Comparison of ENCODE assay signal across 22 cellular contexts in the genomic region with DNA sequence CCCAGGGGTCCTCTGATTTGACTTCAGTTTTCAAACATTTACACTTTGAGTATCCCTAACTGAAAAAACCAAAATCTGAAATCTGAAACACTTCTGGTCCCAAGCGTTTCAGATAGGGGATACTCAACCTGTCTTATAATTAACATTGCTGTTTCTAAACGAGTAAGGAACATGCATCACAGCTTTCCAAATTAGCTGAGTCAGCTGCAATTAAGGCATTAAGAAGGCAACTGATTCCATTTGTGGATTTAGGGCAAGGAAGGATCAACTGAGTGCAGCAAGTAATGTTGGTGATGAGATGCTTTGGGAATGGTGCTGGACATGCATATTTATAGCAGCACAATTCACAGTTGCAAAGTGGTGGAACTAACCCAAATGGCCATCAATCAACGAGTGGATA.
A peak's percentile ranks its signal among the peaks of the same experiment; 100 is the strongest.
DNase-seq lines count a peak whose midpoint lies in the region; ATAC-seq, FAIRE-seq and TF ChIP-seq lines count a peak whose summit lies in the region.
"Had no signal": no experiment of that assay in that cellular context is flagged by ENCODE, and none has a peak within 500 bp of the region (broad histone marks: within the 10 kb centered on the region; RNA-seq: fewer than 3 reads in every experiment).

No MANE protein-coding gene starts in this region.

- H3K79me1 ChIP-seq in IMR-90 (ENCODE audit: low read depth in 1 of 2, low read length in 2 of 2), result no peaks in the 10 kb centered on the region

- no peak overlapping the region for H3K18ac ChIP-seq in IMR-90 (ENCODE audit: low read depth, low read length)

- H3K4me3 ChIP-seq in A549, result no peak overlapping the region
- H3K4me3 ChIP-seq in IMR-90 (ENCODE audit: insufficient read depth, low read depth, low read length), result no peak overlapping the region
- H3K4me3 ChIP-seq in esophagus muscularis mucosa, result no peak overlapping the region
- H3K4me3 ChIP-seq: BLaER1 had no signal

- no peak overlapping the region for H3K27ac ChIP-seq in A549
- H3K27ac ChIP-seq in IMR-90 (ENCODE audit: insufficient read depth, low read length), result no peak overlapping the region
- peak overlapping the region; percentile 84 for H3K27ac ChIP-seq in caudate nucleus (ENCODE audit: low read depth, low read length)
- H3K27ac ChIP-seq in esophagus muscularis mucosa (replicated peaks in 1 of 4), result no peak overlapping the region
- H3K27ac ChIP-seq: BLaER1, C4-2B had no signal

- H3K23ac ChIP-seq in IMR-90 (ENCODE audit: low read depth, low read length), result no peak overlapping the region

- no peak overlapping the region for H4K5ac ChIP-seq in IMR-90 (ENCODE audit: low read depth, low read length)

- no peak overlapping the region for H2BK15ac ChIP-seq in IMR-90 (ENCODE audit: low read depth, low read length)

- H3K4me2 ChIP-seq in A549 (no peak overlapping the region), IMR-90 (ENCODE audit: low read depth, low read length) (no peak overlapping the region)
- H3K4me2 ChIP-seq: BLaER1 had no signal

- in situ Hi-C loops in IMR-90 (cut with MboI; ENCODE audit: low sequenced_read_pairs), result no loop called here

- POLR2A ChIA-PET in A549 (lab: Yijun Ruan, JAX), result no interaction called here
- POLR2A ChIA-PET in IMR-90 (lab: Charles Lee; ENCODE audit: unreplicated experiment), result no interaction called here

- ATAC-seq in A549 (no peak), IMR-90 (ENCODE audit: low read depth) (no peak)
- ATAC-seq: CD8-positive, alpha-beta T cell had no signal

- no peak overlapping the region for H2BK5ac ChIP-seq in IMR-90 (ENCODE audit: low read depth, low read length, poor library complexity, severe bottlenecking)

- no peak overlapping the region for H2BK20ac ChIP-seq in IMR-90 (ENCODE audit: low read depth, low read length)

- H4K20me1 ChIP-seq in IMR-90 (ENCODE audit: insufficient read depth, low read length), result no peaks in the 10 kb centered on the region
- H4K20me1 ChIP-seq: BLaER1 had no signal

- H2AK5ac ChIP-seq in IMR-90 (ENCODE audit: low read depth, low read length), result no peak overlapping the region

- H3K9me1 ChIP-seq in IMR-90 (ENCODE audit: insufficient read depth, low read length), result no peaks in the 10 kb centered on the region

- no peak overlapping the region for H3K14ac ChIP-seq in IMR-90 (replicated peaks; ENCODE audit: low read depth, low read length)

- H3K4me1 ChIP-seq in A549 (no peaks in the 10 kb centered on the region), IMR-90 (ENCODE audit: control insufficient read depth, insufficient read depth, low read length) (no peaks in the 10 kb centered on the region), esophagus muscularis mucosa (no peaks in the 10 kb centered on the region)
- H3K4me1 ChIP-seq: BLaER1 had no signal

- TF ChIP-seq EP300 in A549 (IDR thresholded peaks at IDR 0.05) (no peak), esophagus muscularis mucosa (IDR thresholded peaks at IDR 0.05) (no peak)

- BruUV-seq in IMR-90 (replicated peaks; lab: Mats Ljungman, UMichigan), result no TSS peak

- H3K36me3 ChIP-seq in IMR-90 (ENCODE audit: control insufficient read depth, insufficient read depth, low read length) (no peaks in the 10 kb centered on the region), esophagus muscularis mucosa (no peaks in the 10 kb centered on the region)
- H3K36me3 ChIP-seq: BLaER1 had no signal

- under 1% methylated on average over 3 of the region's 3 CpGs for WGBS in A549 (ENCODE audit: missing lambda C conversion rate)
- no CpG with 5 or more reads among the region's 3 CpGs for WGBS in IMR-90 (ENCODE audit: extremely low coverage in 2 of 2, insufficient read length in 1 of 2), 2 experiments
- 82% methylated on average over 3 of the region's 3 CpGs for WGBS in esophagus muscularis mucosa

- intact Hi-C loops in IMR-90 (cut with micrococcal nuclease) (no loop called here), esophagus muscularis mucosa (cut with DNase I) (no loop called here)

- dilution Hi-C loops in IMR-90 (cut with HindIII; ENCODE audit: low sequenced_read_pairs, unreplicated experiment), result no loop called here

- no peak overlapping the region for H3K56ac ChIP-seq in IMR-90 (ENCODE audit: extremely low read depth, insufficient read depth, low read length)

- CTCF ChIA-PET in A549 (lab: Yijun Ruan, JAX) (no interaction called here), IMR-90 (lab: Yijun Ruan, JAX) (no interaction called here)

- H3K27me3 ChIP-seq in IMR-90 (ENCODE audit: control insufficient read depth, insufficient read depth, low read length), result no peaks in the 10 kb centered on the region
- no peaks in the 10 kb centered on the region for H3K27me3 ChIP-seq in esophagus muscularis mucosa
- H3K27me3 ChIP-seq: BLaER1 had no signal

- H4K91ac ChIP-seq in IMR-90 (ENCODE audit: insufficient read depth, low read depth, low read length), result no peak overlapping the region

- TF ChIP-seq CTCF in A549 (IDR thresholded peaks at IDR 0.05) (no peak), IMR-90 (conservative IDR thresholded peaks at IDR 0.05; ENCODE audit: low read depth, low read length) (no peak), esophagus muscularis mucosa (IDR thresholded peaks at IDR 0.05) (no peak)

- H3K9ac ChIP-seq in IMR-90 (ENCODE audit: low read depth, low read length), result no peak overlapping the region
- H3K9ac ChIP-seq: BLaER1 had no signal

- FAIRE-seq in A549 (lab: Jason Lieb, UNC), result no peak
- FAIRE-seq: D721Med, GM12891, GM18507 had no signal

- no peak overlapping the region for H2AK9ac ChIP-seq in IMR-90 (replicated peaks; ENCODE audit: low read depth, low read length, poor library complexity)

- TF ChIP-seq RAD21 in A549 (conservative IDR thresholded peaks at IDR 0.05 in 1 of 2, IDR thresholded peaks at IDR 0.05 in 1 of 2) (no peak), IMR-90 (IDR thresholded peaks at IDR 0.05; ENCODE audit: low read length) (no peak)

- H2BK120ac ChIP-seq in IMR-90 (ENCODE audit: low read depth, low read length), result no peak overlapping the region

- DNase-seq in A549 (ENCODE audit: low read depth in 1 of 2, low spot score in 1 of 2), result no peak
- DNase-seq in IMR-90, result no peak
- no peak for DNase-seq in caudate nucleus (lab: John Stamatoyannopoulos, UW)
- peak; percentile 26 for DNase-seq in esophagus muscularis mucosa (ENCODE audit: extremely low spot score)
- DNase-seq in RPMI8226, result no peak
- no peak for DNase-seq in SW 1271 (lab: John Stamatoyannopoulos, UW)
- no peak for DNase-seq in activated T-cell treated with anti-CD3 and anti-CD28 coated beads for 4 hours
- no peak for DNase-seq in activated gamma-delta T cell (lab: John Stamatoyannopoulos, UW)
- DNase-seq: CD4-positive, CD25-positive, alpha-beta regulatory T cell; CD8-positive, alpha-beta T cell; DMS 273 treated with DMSO at 0.1 percent for 48 hours; DMS79; EL; GDM1; GOT3; H7; HCEC 1CT had no signal

- H3K4ac ChIP-seq in IMR-90 (ENCODE audit: low read depth, low read length), result no peak overlapping the region

- H3K9me3 ChIP-seq in A549 (no peaks in the 10 kb centered on the region), IMR-90 (ENCODE audit: control insufficient read depth, insufficient read depth, low read length) (no peaks in the 10 kb centered on the region), esophagus muscularis mucosa (no peaks in the 10 kb centered on the region)
- H3K9me3 ChIP-seq: BLaER1 had no signal

- TF ChIP-seq POLR2A in A549 (IDR thresholded peaks at IDR 0.05; ENCODE audit: low read length) (no peak), IMR-90 (IDR thresholded peaks at IDR 0.05; ENCODE audit: low read depth, low read length) (no peak), esophagus muscularis mucosa (IDR thresholded peaks at IDR 0.05; ENCODE audit: low read depth) (no peak)

- H2AFZ ChIP-seq in IMR-90 (replicated peaks; ENCODE audit: low read length, poor library complexity), result no peak overlapping the region

- H4K8ac ChIP-seq in IMR-90 (ENCODE audit: low read depth in 2 of 2, low read length in 2 of 2), result no peak overlapping the region

TF ChIP-seq in A549, 52 proteins besides CTCF, POLR2A, EP300 and RAD21:
- peak; percentile 90 for TF ChIP-seq MAFK (IDR thresholded peaks at IDR 0.05; ENCODE audit: partially characterized antibody)
- TF ChIP-seq GATA3 (IDR thresholded peaks at IDR 0.05; ENCODE audit: borderline replicate concordance), result no peak

TF ChIP-seq in IMR-90, 13 proteins besides CTCF, POLR2A, EP300 and RAD21:
- TF ChIP-seq RFX5 (IDR thresholded peaks at IDR 0.05; ENCODE audit: low read depth, low read length) (no peak), MAFK (IDR thresholded peaks at IDR 0.05; ENCODE audit: low read depth, low read length) (peak; percentile 96), CHD1 (IDR thresholded peaks at IDR 0.05; ENCODE audit: low read depth, low read length) (no peak)
